Comparison of ENCODE assay signal across 22 cellular contexts in the genomic region with DNA sequence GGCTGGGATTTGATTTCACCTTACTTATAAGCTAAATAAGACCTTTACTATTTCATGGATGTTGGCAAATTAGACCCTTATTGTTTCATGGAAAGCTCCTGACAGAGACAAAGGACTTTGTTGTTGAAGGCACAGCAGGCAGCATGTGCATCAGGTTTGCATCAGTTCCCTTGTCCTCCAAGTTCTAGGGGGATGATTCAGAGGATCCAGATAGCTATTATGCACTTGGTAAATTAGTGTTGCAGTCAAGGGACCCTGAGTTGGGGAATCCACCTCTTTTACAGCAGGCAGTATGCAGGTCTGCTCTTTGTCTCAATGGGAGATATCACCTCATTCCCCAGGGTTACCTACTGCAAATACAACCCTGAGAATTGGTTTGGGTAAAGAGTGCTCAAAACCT.
DNase-seq lines count a peak whose midpoint lies in the region; ATAC-seq and TF ChIP-seq lines count a peak whose summit lies in the region.
"Had no signal": no experiment of that assay in that cellular context is flagged by ENCODE, and none has a peak within 500 bp of the region (broad histone marks: within the 10 kb centered on the region; RNA-seq: fewer than 3 reads in every experiment).

No MANE protein-coding gene starts in this region.

- no peaks in the 10 kb centered on the region for H3K9me3 Mint-ChIP-seq in stimulated activated effector memory CD8-positive, alpha-beta T cell treated with anti-CD3 and anti-CD28 coated beads, Interleukin-12 subunit alpha, Interleukin-12 subunit beta, amount 100 ng/mL, for 72 hours
- H3K9me3 Mint-ChIP-seq: CD8-positive, alpha-beta T cell had no signal

- no peaks in the 10 kb centered on the region for H3K4me1 ChIP-seq in NT2/D1 (ENCODE audit: insufficient read depth, insufficient read length)
- no peaks in the 10 kb centered on the region for H3K4me1 ChIP-seq in ovary (ENCODE audit: insufficient read depth)
- H3K4me1 ChIP-seq: Peyer's patch, SJCRH30 had no signal

- no peaks in the 10 kb centered on the region for H3K36me3 ChIP-seq in NT2/D1 (ENCODE audit: insufficient read depth, insufficient read length, low read length)
- no peaks in the 10 kb centered on the region for H3K36me3 ChIP-seq in ovary
- H3K36me3 ChIP-seq: MG63, Peyer's patch, SJCRH30 had no signal

- no peak for TF ChIP-seq EP300 in ovary (IDR thresholded peaks at IDR 0.05)

- no peak overlapping the region for H3K27ac Mint-ChIP-seq in stimulated activated effector memory CD8-positive, alpha-beta T cell treated with anti-CD3 and anti-CD28 coated beads, Interleukin-12 subunit alpha, Interleukin-12 subunit beta, amount 100 ng/mL, for 72 hours
- H3K27ac Mint-ChIP-seq: CD8-positive, alpha-beta T cell had no signal

- peak; percentile 19 for ATAC-seq in stimulated activated effector memory CD8-positive, alpha-beta T cell treated with anti-CD3 and anti-CD28 coated beads, Interleukin-12 subunit alpha, Interleukin-12 subunit beta, amount 100 ng/mL, for 72 hours
- ATAC-seq in HG03039 (IDR thresholded peaks at IDR 0.05; ENCODE audit: unreplicated experiment) (no peak), GM19351 (IDR thresholded peaks at IDR 0.05; ENCODE audit: unreplicated experiment) (no peak)
- ATAC-seq: CD8-positive, alpha-beta T cell; HCT116 had no signal

- H3K4me3 ChIP-seq in NT2/D1 (ENCODE audit: insufficient read length, low read depth) (no peak overlapping the region), ovary (no peak overlapping the region)
- H3K4me3 ChIP-seq: MG63, Peyer's patch, SJCRH30 had no signal

- intact Hi-C loops in ovary (cut with DNase I) = no loop called here

- H3K4me3 Mint-ChIP-seq in stimulated activated effector memory CD8-positive, alpha-beta T cell treated with anti-CD3 and anti-CD28 coated beads, Interleukin-12 subunit alpha, Interleukin-12 subunit beta, amount 100 ng/mL, for 72 hours = no peak overlapping the region
- H3K4me3 Mint-ChIP-seq: CD8-positive, alpha-beta T cell had no signal

- H3K27me3 ChIP-seq in NT2/D1 (ENCODE audit: insufficient read depth, insufficient read length) (no peaks in the 10 kb centered on the region), ovary (no peaks in the 10 kb centered on the region)
- H3K27me3 ChIP-seq: MG63, Peyer's patch, SJCRH30 had no signal

- no peak for TF ChIP-seq POLR2A in ovary (IDR thresholded peaks at IDR 0.05)

- TF ChIP-seq CTCF in ovary (IDR thresholded peaks at IDR 0.05) = no peak

- H3K9me3 ChIP-seq in NT2/D1 (ENCODE audit: insufficient read depth, low read length) (0 out of 2 replicates have a peak, but pooled peaks cover 3% of the 10 kb centered on the region), ovary (no peaks in the 10 kb centered on the region)
- H3K9me3 ChIP-seq: Peyer's patch, SJCRH30 had no signal

- no peak overlapping the region for H3K27ac ChIP-seq in ovary
- H3K27ac ChIP-seq: Peyer's patch, SJCRH30 had no signal

- H3K36me3 Mint-ChIP-seq in stimulated activated effector memory CD8-positive, alpha-beta T cell treated with anti-CD3 and anti-CD28 coated beads, Interleukin-12 subunit alpha, Interleukin-12 subunit beta, amount 100 ng/mL, for 72 hours = no peaks in the 10 kb centered on the region
- H3K36me3 Mint-ChIP-seq: CD8-positive, alpha-beta T cell had no signal

- H3K9ac ChIP-seq in NT2/D1 (ENCODE audit: insufficient read length, low read depth) = no peak overlapping the region

- DNase-seq in NCI-H748 (lab: John Stamatoyannopoulos, UW; ENCODE audit: unreplicated experiment) (peak; percentile 16), NCI-H748 treated with DMSO at 0.1 percent for 48 hours (lab: John Stamatoyannopoulos, UW) (no peak), NT2/D1 (ENCODE audit: low read depth, low spot score) (peak; percentile 40), iPS DF 19.7 (ENCODE audit: low read depth, low spot score) (peak; percentile 42), ovary (no peak)
- no peak for DNase-seq in stimulated activated effector memory CD8-positive, alpha-beta T cell treated with anti-CD3 and anti-CD28 coated beads, Interleukin-12 subunit alpha, Interleukin-12 subunit beta, amount 100 ng/mL, for 72 hours (ENCODE audit: low spot score in 2 of 2)
- DNase-seq: AML-193; C1 segment of cervical spinal cord; CD8-positive, alpha-beta T cell; GF-D8; Kasumi-1; MG63; NCI-H187 treated with DMSO at 0.1 percent for 48 hours; NCI-H2107; NCI-H2227 treated with DMSO at 0.1 percent for 48 hours; NCI-H510A; NCI-H82; Peyer's patch; SJCRH30 had no signal

- H3K4me1 Mint-ChIP-seq in stimulated activated effector memory CD8-positive, alpha-beta T cell treated with anti-CD3 and anti-CD28 coated beads, Interleukin-12 subunit alpha, Interleukin-12 subunit beta, amount 100 ng/mL, for 72 hours = no peaks in the 10 kb centered on the region

Comparison
In these comparisons a context has a peak if more than half of its experiments do, and no peak if none do; other contexts are left out.
1. DNase-seq: peak in NCI-H748 (single experiment), NT2/D1 (single experiment) and iPS DF 19.7 (single experiment); none in NCI-H748 treated with DMSO at 0.1 percent for 48 hours (single experiment), stimulated activated effector memory CD8-positive, alpha-beta T cell treated with anti-CD3 and anti-CD28 coated beads, Interleukin-12 subunit alpha, Interleukin-12 subunit beta, amount 100 ng/mL, for 72 hours (0 of 2) and ovary (0 of 5).